Comparison of ENCODE assay signal across 13 cellular contexts in genomic region chr2:53018830-53019425, GRCh38.
A peak's percentile ranks its signal among the peaks of the same experiment; 100 is the strongest.
DNase-seq lines count a peak whose midpoint lies in the region; ATAC-seq and TF ChIP-seq lines count a peak whose summit lies in the region.
"Had no signal": no experiment of that assay in that cellular context is flagged by ENCODE, and none has a peak within 500 bp of the region (broad histone marks: within the 10 kb centered on the region; RNA-seq: fewer than 3 reads in every experiment).

No MANE protein-coding gene starts in this region.

- DNase-seq in MCF 10A (ENCODE audit: unreplicated experiment) (peak; percentile 20), breast epithelium (ENCODE audit: low spot score in 2 of 2) (no peak), NCI-H526 treated with DMSO at 0.1 percent for 48 hours (lab: John Stamatoyannopoulos, UW) (peak; percentile 31), endodermal cell (no peak), type B pancreatic cell (ENCODE audit: extremely low spot score, unreplicated experiment) (no peak), stomach (no peak)
- DNase-seq: hypothalamus, occipital lobe had no signal

- H3K9me3 ChIP-seq in breast epithelium, result no peaks in the 10 kb centered on the region
- H3K9me3 ChIP-seq in endodermal cell (ENCODE audit: control insufficient read depth, low read length), result no peaks in the 10 kb centered on the region
- no peaks in the 10 kb centered on the region for H3K9me3 ChIP-seq in stomach

- no peak overlapping the region for H3K4me3 Mint-ChIP-seq in MCF 10A (ENCODE audit: unreplicated experiment)
- H3K4me3 Mint-ChIP-seq in endodermal cell, result no peak overlapping the region
- H3K4me3 Mint-ChIP-seq in type B pancreatic cell, result no peak overlapping the region
- H3K4me3 Mint-ChIP-seq: CD14-positive monocyte; dendritic cell treated with granulocyte-macrophage colony-stimulating factor and Interleukin-4, amounts not matched to agents 40 ng/mL and 50 ng/mL, for 4 days; T-helper 1 cell treated with Interleukin-12 subunit alpha and Interleukin-12 subunit beta and Interleukin-4 antibody, amounts not matched to agents 30 μg/mL and 1 μg/mL, for 36 hours had no signal

- H3K4me1 Mint-ChIP-seq in MCF 10A (ENCODE audit: insufficient read depth, unreplicated experiment) (no peaks in the 10 kb centered on the region), endodermal cell (no peaks in the 10 kb centered on the region), type B pancreatic cell (ENCODE audit: unreplicated experiment) (peaks cover 4% of the 10 kb centered on the region)
- H3K4me1 Mint-ChIP-seq: CD14-positive monocyte had no signal

- H3K4me3 ChIP-seq in breast epithelium (no peak overlapping the region), endodermal cell (ENCODE audit: low read length) (no peak overlapping the region), stomach (no peak overlapping the region)

- CTCF ChIA-PET in MCF 10A (lab: Yijun Ruan, JAX), result interaction anchor here (0.6 to 1.2 kb wide), 3 partner anchors 101 to 401 kb away, joined by 3 to 6 read pairs (median 4); no protein-coding TSS in a partner anchor

- H3K9me3 Mint-ChIP-seq in MCF 10A (ENCODE audit: unreplicated experiment), result no peaks in the 10 kb centered on the region
- H3K9me3 Mint-ChIP-seq in endodermal cell, result no peaks in the 10 kb centered on the region
- no peaks in the 10 kb centered on the region for H3K9me3 Mint-ChIP-seq in type B pancreatic cell
- H3K9me3 Mint-ChIP-seq: T-helper 1 cell treated with Interleukin-12 subunit alpha and Interleukin-12 subunit beta and Interleukin-4 antibody, amounts not matched to agents 30 μg/mL and 1 μg/mL, for 36 hours had no signal

- BruUV-seq in MCF 10A (replicated peaks; lab: Mats Ljungman, UMichigan), result no TSS peak

- H3K36me3 ChIP-seq in breast epithelium, result no peaks in the 10 kb centered on the region
- H3K36me3 ChIP-seq in endodermal cell (ENCODE audit: control insufficient read depth, insufficient read depth, low read length), result no peaks in the 10 kb centered on the region
- H3K36me3 ChIP-seq in stomach, result no peaks in the 10 kb centered on the region

- H3K27ac Mint-ChIP-seq in MCF 10A (ENCODE audit: low read depth, unreplicated experiment) (no peak overlapping the region), endodermal cell (no peak overlapping the region), type B pancreatic cell (no peak overlapping the region)
- H3K27ac Mint-ChIP-seq: CD14-positive monocyte; dendritic cell treated with granulocyte-macrophage colony-stimulating factor and Interleukin-4, amounts not matched to agents 40 ng/mL and 50 ng/mL, for 4 days; T-helper 1 cell treated with Interleukin-12 subunit alpha and Interleukin-12 subunit beta and Interleukin-4 antibody, amounts not matched to agents 30 μg/mL and 1 μg/mL, for 36 hours had no signal

- ATAC-seq in HG02973 (IDR thresholded peaks at IDR 0.05; ENCODE audit: unreplicated experiment) (no peak), GM21390 (IDR thresholded peaks at IDR 0.05; ENCODE audit: unreplicated experiment) (no peak)

- no peak overlapping the region for H3K27ac ChIP-seq in breast epithelium
- no peak overlapping the region for H3K27ac ChIP-seq in endodermal cell (ENCODE audit: low read depth, low read length)
- no peak overlapping the region for H3K27ac ChIP-seq in stomach

- POLR2A ChIA-PET in MCF 10A (lab: Yijun Ruan, JAX), result no interaction called here

- H3K4me1 ChIP-seq in breast epithelium (no peaks in the 10 kb centered on the region), endodermal cell (ENCODE audit: control insufficient read depth, insufficient read depth, low read length) (no peaks in the 10 kb centered on the region), stomach (no peaks in the 10 kb centered on the region)

- intact Hi-C loops in MCF 10A (cut with micrococcal nuclease), result loop anchor here (1.0 to 5.0 kb wide), 2 partner anchors 183 to 693 kb away; no protein-coding TSS in a partner anchor
- intact Hi-C loops in breast epithelium (cut with DNase I; ENCODE audit: low total_unique reads), result no loop called here
- intact Hi-C loops in stomach (cut with DNase I; ENCODE audit: low total_unique reads), result no loop called here

- no peak overlapping the region for H3K9ac ChIP-seq in endodermal cell (ENCODE audit: extremely low read depth, low read length, poor library complexity, severe bottlenecking)

- no peak for TF ChIP-seq EP300 in stomach (IDR thresholded peaks at IDR 0.05)

- H3K36me3 Mint-ChIP-seq in MCF 10A (ENCODE audit: insufficient read depth, unreplicated experiment), result no peaks in the 10 kb centered on the region
- H3K36me3 Mint-ChIP-seq in endodermal cell (ENCODE audit: low read depth), result no peaks in the 10 kb centered on the region
- H3K36me3 Mint-ChIP-seq in type B pancreatic cell, result no peaks in the 10 kb centered on the region
- H3K36me3 Mint-ChIP-seq: CD14-positive monocyte had no signal

- TF ChIP-seq CTCF in MCF 10A (IDR thresholded peaks at IDR 0.05; ENCODE audit: unreplicated experiment) (peak; percentile 18), breast epithelium (IDR thresholded peaks at IDR 0.05) (no peak), endodermal cell (conservative IDR thresholded peaks at IDR 0.05) (peak; percentile 75), type B pancreatic cell (conservative IDR thresholded peaks at IDR 0.05) (peak; percentile 57), stomach (IDR thresholded peaks at IDR 0.05) (no peak)

- H3K27me3 ChIP-seq in breast epithelium (no peaks in the 10 kb centered on the region), endodermal cell (ENCODE audit: control insufficient read depth, insufficient read depth, low read length, poor library complexity, severe bottlenecking) (no peaks in the 10 kb centered on the region), stomach (no peaks in the 10 kb centered on the region)

- H3K27me3 Mint-ChIP-seq in MCF 10A (ENCODE audit: insufficient read depth, unreplicated experiment) (no peaks in the 10 kb centered on the region), endodermal cell (ENCODE audit: insufficient read depth) (no peaks in the 10 kb centered on the region), type B pancreatic cell (no peaks in the 10 kb centered on the region)
- H3K27me3 Mint-ChIP-seq: dendritic cell treated with granulocyte-macrophage colony-stimulating factor and Interleukin-4, amounts not matched to agents 40 ng/mL and 50 ng/mL, for 4 days had no signal

- TF ChIP-seq POLR2A in breast epithelium (IDR thresholded peaks at IDR 0.05), result no peak
- TF ChIP-seq POLR2A in stomach (IDR thresholded peaks at IDR 0.05), result no peak

- WGBS in endodermal cell (ENCODE audit: insufficient coverage in 1 of 2, insufficient read length in 1 of 2), 2 experiments, result 58 to 80% methylated on average over 1 of the region's 2 CpGs
- WGBS in stomach, 5 donors, result 42 to 53% (median 50%) methylated on average over 2 of the region's 2 CpGs

Comparison
In these comparisons a context has a peak if more than half of its experiments do, and no peak if none do; other contexts are left out.
1. DNase-seq: peak in MCF 10A (single experiment) and NCI-H526 treated with DMSO at 0.1 percent for 48 hours (single experiment); none in breast epithelium (0 of 2), endodermal cell (single experiment), type B pancreatic cell (single experiment) and stomach (single experiment).
2. CTCF ChIP-seq: peak in MCF 10A (single experiment), endodermal cell (single experiment) and type B pancreatic cell (single experiment); none in breast epithelium (0 of 3) and stomach (0 of 7).